18 cellular contexts compared by ENCODE assay signal in genomic region chr1:51073456-51073855, GRCh38.
"Had no signal": no experiment of that assay in that cellular context is flagged by ENCODE, and none has a peak within 500 bp of the region (broad histone marks: within the 10 kb centered on the region; RNA-seq: fewer than 3 reads in every experiment).

No MANE protein-coding gene starts in this region.

- H3K4me3 ChIP-seq: heart right ventricle, left lung, spleen, thoracic aorta, upper lobe of left lung had no signal

- H3K27ac ChIP-seq: heart right ventricle, left lung, spleen, thoracic aorta, upper lobe of left lung had no signal

- DNase-seq: activated CD4-positive, alpha-beta T cell treated with anti-CD3 and anti-CD28 coated beads, Interleukin-2, amount 10 ng/mL, durations not matched to agents 7 days and 5 days; activated CD8-positive, alpha-beta memory T cell treated with anti-CD3 and anti-CD28 coated beads for 24 hours; activated CD8-positive, alpha-beta memory T cell treated with anti-CD3 and anti-CD28 coated beads, Interleukin-2, amount 50 U/mL, for 48 hours; activated effector memory CD4-positive, alpha-beta T cell treated with Interleukin-2 at 50 U/mL for 16 hours; activated naive CD4-positive, alpha-beta T cell treated with anti-CD3 and anti-CD28 coated beads, Interleukin-2, amount 10 ng/mL, durations not matched to agents 7 days and 5 days; activated T-cell treated with anti-CD3 and anti-CD28 coated beads, Interleukin-2, amount 50 U/mL, for 48 hours; aorta; effector CD8-positive, alpha-beta T cell; heart right ventricle; left lung; mammary epithelial cell; nephron progenitor cell; nucleus accumbens; retina; spleen; stimulated activated naive B cell treated with anti-CD40 and anti-IgM and Interleukin-4, amounts not matched to agents 10 μg/mL and 1 μg/mL and 100 μg/mL, for 72 hours; upper lobe of left lung had no signal
